In genomic region chr6:15340105-15340601, GRCh38 we compare ENCODE assay signal across 18 cellular contexts.
DNase-seq lines count a peak whose midpoint lies in the region; ATAC-seq, FAIRE-seq and TF ChIP-seq lines count a peak whose summit lies in the region.
"Had no signal": no experiment of that assay in that cellular context is flagged by ENCODE, and none has a peak within 500 bp of the region (broad histone marks: within the 10 kb centered on the region; RNA-seq: fewer than 3 reads in every experiment).

No MANE protein-coding gene starts in this region.

- peaks cover 70% of the 10 kb centered on the region for H3K4me1 Mint-ChIP-seq in T-helper 2 cell treated with Interferon-gamma antibody and Interleukin-4, amounts not matched to agents 5 μg/mL and 100 μg/mL, for 36 hours (ENCODE audit: low read depth)
- H3K4me1 Mint-ChIP-seq in activated B cell treated with CpG ODN at 0.5 μM for 24 hours (peaks cover 89% of the 10 kb centered on the region), memory B cell (peaks cover 58% of the 10 kb centered on the region)

- DNase-seq in T-helper 2 cell treated with Interferon-gamma antibody and Interleukin-4, amounts not matched to agents 5 μg/mL and 100 μg/mL, for 36 hours (ENCODE audit: low spot score), result no peak
- DNase-seq in T-helper 2 cell (no peak), GM12891 (ENCODE audit: insufficient read length, low spot score) (no peak), activated B cell treated with CpG ODN at 0.5 μM for 24 hours (no peak), memory B cell (ENCODE audit: low spot score in 2 of 2) (no peak), SKM-1 (lab: John Stamatoyannopoulos, UW; ENCODE audit: unreplicated experiment) (no peak)
- no peak for DNase-seq in activated CD4-positive, CD25-positive, alpha-beta regulatory T cell (lab: John Stamatoyannopoulos, UW)
- DNase-seq: 8988T; GOT3; islet precursor cell; NCI-H1694 treated with DMSO at 0.1 percent for 48 hours; NCI-H446; SIG-M5; stimulated activated CD4-positive, alpha-beta T cell treated with anti-CD3 and anti-CD28 coated beads, Interleukin-12 subunit alpha, Interleukin-12 subunit beta, amount 100 ng/mL, for 4 hours; stomach had no signal

- peak; percentile 50 for FAIRE-seq in GM12891 (lab: Jason Lieb, UNC)
- FAIRE-seq: urothelium cell line had no signal

- peak overlapping the region; percentile 70 for H3K4me3 Mint-ChIP-seq in T-helper 2 cell treated with Interferon-gamma antibody and Interleukin-4, amounts not matched to agents 5 μg/mL and 100 μg/mL, for 36 hours
- H3K4me3 Mint-ChIP-seq in activated B cell treated with CpG ODN at 0.5 μM for 24 hours, result no peak overlapping the region
- no peak overlapping the region for H3K4me3 Mint-ChIP-seq in memory B cell
- H3K4me3 Mint-ChIP-seq: nephron had no signal

- TF ChIP-seq CTCF in activated B cell treated with CpG ODN at 0.5 μM for 24 hours (IDR thresholded peaks at IDR 0.05), result no peak

- H3K9me3 Mint-ChIP-seq in T-helper 2 cell treated with Interferon-gamma antibody and Interleukin-4, amounts not matched to agents 5 μg/mL and 100 μg/mL, for 36 hours, result no peaks in the 10 kb centered on the region
- no peaks in the 10 kb centered on the region for H3K9me3 Mint-ChIP-seq in activated B cell treated with CpG ODN at 0.5 μM for 24 hours
- no peaks in the 10 kb centered on the region for H3K9me3 Mint-ChIP-seq in memory B cell
- H3K9me3 Mint-ChIP-seq: nephron had no signal

- POLR2A ChIA-PET in activated B cell treated with CpG ODN at 0.5 μM for 24 hours (lab: Charles Lee), result interaction anchor here (0.6 kb wide), 1 partner anchor 1248 kb away, joined by 7 read pairs; no protein-coding TSS in a partner anchor

- TF ChIP-seq POLR2A in GM12891 (IDR thresholded peaks at IDR 0.05; ENCODE audit: low read depth, low read length), result no peak

- intact Hi-C loops in activated B cell treated with CpG ODN at 0.5 μM for 24 hours (cut with micrococcal nuclease), result loop anchor here (2.0 to 5.0 kb wide), 2 partner anchors 17 to 47 kb away; no protein-coding TSS in a partner anchor

- peak overlapping the region; percentile 70 for H3K27ac Mint-ChIP-seq in T-helper 2 cell treated with Interferon-gamma antibody and Interleukin-4, amounts not matched to agents 5 μg/mL and 100 μg/mL, for 36 hours
- H3K27ac Mint-ChIP-seq in activated B cell treated with CpG ODN at 0.5 μM for 24 hours, result peak overlapping the region; percentile 43
- H3K27ac Mint-ChIP-seq in memory B cell, result peak overlapping the region; percentile 74

- ATAC-seq in activated B cell treated with CpG ODN at 0.5 μM for 24 hours (ENCODE audit: low read depth) (no peak), memory B cell (ENCODE audit: low read depth) (no peak), HG02763 (IDR thresholded peaks at IDR 0.05; ENCODE audit: unreplicated experiment) (no peak)

- CTCF ChIA-PET in activated B cell treated with CpG ODN at 0.5 μM for 24 hours (lab: Charles Lee), result interaction anchor here (0.8 kb wide), 1 partner anchor 51 kb away, joined by 3 read pairs; no protein-coding TSS in a partner anchor

- no peaks in the 10 kb centered on the region for H3K36me3 Mint-ChIP-seq in T-helper 2 cell treated with Interferon-gamma antibody and Interleukin-4, amounts not matched to agents 5 μg/mL and 100 μg/mL, for 36 hours (ENCODE audit: low read depth)
- peaks cover 2% of the 10 kb centered on the region for H3K36me3 Mint-ChIP-seq in activated B cell treated with CpG ODN at 0.5 μM for 24 hours (ENCODE audit: low read depth)
- H3K36me3 Mint-ChIP-seq in memory B cell, result no peaks in the 10 kb centered on the region

- no peaks in the 10 kb centered on the region for H3K27me3 Mint-ChIP-seq in T-helper 2 cell treated with Interferon-gamma antibody and Interleukin-4, amounts not matched to agents 5 μg/mL and 100 μg/mL, for 36 hours (ENCODE audit: low read depth)
- H3K27me3 Mint-ChIP-seq in activated B cell treated with CpG ODN at 0.5 μM for 24 hours (no peaks in the 10 kb centered on the region), memory B cell (no peaks in the 10 kb centered on the region)

TF ChIP-seq in GM12891, 5 proteins besides CTCF, POLR2A, EP300 and RAD21:
- no peak for TF ChIP-seq POLR2AphosphoS5 (IDR thresholded peaks at IDR 0.05; ENCODE audit: low read depth, low read length)
